ENCODE assay signal across 9 cellular contexts in genomic region chr1:40391688-40392145, GRCh38. TPM values are rescaled to one million over a fixed set of nuclear protein-coding genes. Genes with fewer than 3 reads are reported as not detected.
A peak's percentile ranks its signal among the peaks of the same experiment; 100 is the strongest.
DNase-seq lines count a peak whose midpoint lies in the region; ATAC-seq, FAIRE-seq and TF ChIP-seq lines count a peak whose summit lies in the region.
"Had no signal": no experiment of that assay in that cellular context is flagged by ENCODE, and none has a peak within 500 bp of the region (broad histone marks: within the 10 kb centered on the region; RNA-seq: fewer than 3 reads in every experiment).

No MANE protein-coding gene starts in this region.

- TF ChIP-seq CTCF in pancreas (IDR thresholded peaks at IDR 0.05) = no peak

- peaks cover 79% of the 10 kb centered on the region for H3K4me1 Mint-ChIP-seq in activated T-helper 2 cell treated with anti-CD3 and anti-CD28 coated beads, Interferon-gamma antibody, Interleukin-2, Interleukin-4, amounts not matched to agents 10 μg/mL and 5 μg/mL and 100 μg/mL, durations not matched to agents 14 hours and 24 hours and 36 hours (ENCODE audit: low read depth)

- H3K4me3 Mint-ChIP-seq in activated T-helper 2 cell treated with anti-CD3 and anti-CD28 coated beads, Interferon-gamma antibody, Interleukin-2, Interleukin-4, amounts not matched to agents 10 μg/mL and 5 μg/mL and 100 μg/mL, durations not matched to agents 14 hours and 24 hours and 36 hours (ENCODE audit: low read depth) = no peak overlapping the region

- 97 to 100% methylated on average over 1 of the region's 1 CpG for whole genome bisulfite sequencing in pancreas, 2 donors

- no peak overlapping the region for H3K4me3 ChIP-seq in pancreas
- H3K4me3 ChIP-seq: MG63 had no signal

- H3K4me1 ChIP-seq in pancreas = peaks cover 31 to 51% (median 40%) of the 10 kb centered on the region in 3 donors

- peaks cover 65% of the 10 kb centered on the region for H3K36me3 Mint-ChIP-seq in activated T-helper 2 cell treated with anti-CD3 and anti-CD28 coated beads, Interferon-gamma antibody, Interleukin-2, Interleukin-4, amounts not matched to agents 10 μg/mL and 5 μg/mL and 100 μg/mL, durations not matched to agents 14 hours and 24 hours and 36 hours (ENCODE audit: low read depth)

- H3K9me3 ChIP-seq in pancreas = no peaks in the 10 kb centered on the region
- H3K9me3 ChIP-seq: MG63 had no signal

- H3K36me3 ChIP-seq in pancreas = no peaks in the 10 kb centered on the region

- no peak for FAIRE-seq in pancreas (lab: Jason Lieb, UNC)

- H3K27me3 ChIP-seq in pancreas = no peaks in the 10 kb centered on the region
- H3K27me3 ChIP-seq: MG63 had no signal

- H3K27ac ChIP-seq in pancreas = no peak overlapping the region

- H3K27ac Mint-ChIP-seq in activated T-helper 2 cell treated with anti-CD3 and anti-CD28 coated beads, Interferon-gamma antibody, Interleukin-2, Interleukin-4, amounts not matched to agents 10 μg/mL and 5 μg/mL and 100 μg/mL, durations not matched to agents 14 hours and 24 hours and 36 hours = peak overlapping the region; percentile 64

- peak; percentile 51 for ATAC-seq in GM18867 (IDR thresholded peaks at IDR 0.05; ENCODE audit: unreplicated experiment)
- peak; percentile 48 for ATAC-seq in HG03159 (IDR thresholded peaks at IDR 0.05; ENCODE audit: unreplicated experiment)
- peak; percentile 19 to 74 (median 48) for ATAC-seq in pancreas

- no peaks in the 10 kb centered on the region for H3K9me3 Mint-ChIP-seq in activated T-helper 2 cell treated with anti-CD3 and anti-CD28 coated beads, Interferon-gamma antibody, Interleukin-2, Interleukin-4, amounts not matched to agents 10 μg/mL and 5 μg/mL and 100 μg/mL, durations not matched to agents 14 hours and 24 hours and 36 hours

- DNase-seq in activated T-helper 2 cell treated with anti-CD3 and anti-CD28 coated beads, Interferon-gamma antibody, Interleukin-2, Interleukin-4, amounts not matched to agents 10 μg/mL and 5 μg/mL and 100 μg/mL, durations not matched to agents 14 hours and 24 hours and 36 hours (ENCODE audit: low spot score) = no peak
- DNase-seq in pancreas (no peak), posterior vena cava (ENCODE audit: low spot score) (no peak), cerebellum (ENCODE audit: low spot score) (no peak), NCI-H526 (lab: John Stamatoyannopoulos, UW) (no peak)
- DNase-seq: activated effector memory CD4-positive, alpha-beta T cell treated with Interleukin-2 at 50 U/mL for 16 hours had no signal

- intact Hi-C loops in activated T-helper 2 cell treated with anti-CD3 and anti-CD28 coated beads, Interferon-gamma antibody, Interleukin-2, Interleukin-4, amounts not matched to agents 10 μg/mL and 5 μg/mL and 100 μg/mL, durations not matched to agents 14 hours and 24 hours and 36 hours (cut with micrococcal nuclease) = no loop called here
- intact Hi-C loops in pancreas (cut with DNase I) = no loop called here
- intact Hi-C loops in posterior vena cava (cut with DNase I) = no loop called here

- H3K27me3 Mint-ChIP-seq in activated T-helper 2 cell treated with anti-CD3 and anti-CD28 coated beads, Interferon-gamma antibody, Interleukin-2, Interleukin-4, amounts not matched to agents 10 μg/mL and 5 μg/mL and 100 μg/mL, durations not matched to agents 14 hours and 24 hours and 36 hours (ENCODE audit: low read depth) = no peaks in the 10 kb centered on the region

RNA-seq across cellular contexts. Expression of gene SMAP2, which starts 18.2 kb away (rescaled TPM):
- total RNA-seq in activated T-helper 2 cell treated with anti-CD3 and anti-CD28 coated beads, Interferon-gamma antibody, Interleukin-2, Interleukin-4, amounts not matched to agents 10 μg/mL and 5 μg/mL and 100 μg/mL, durations not matched to agents 14 hours and 24 hours and 36 hours = 185 and 186 TPM in 2 replicates
- total RNA-seq in pancreas (10 to 100 TPM in 3 of 6 donors, 1 to 10 TPM in 3; 7.2 to 26.1 (median 12.3) TPM), posterior vena cava (10 to 100 TPM; 26.0 to 44.8 TPM), cerebellum (24.8 TPM)
- 10 to 100 TPM in 1 of 2 donors, 1 to 10 TPM in 1; 9.6 to 19.0 TPM for polyA plus RNA-seq in pancreas

RNA-seq across cellular contexts. Expression of gene ZFP69B, which starts 58.6 kb away (rescaled TPM):
- total RNA-seq in activated T-helper 2 cell treated with anti-CD3 and anti-CD28 coated beads, Interferon-gamma antibody, Interleukin-2, Interleukin-4, amounts not matched to agents 10 μg/mL and 5 μg/mL and 100 μg/mL, durations not matched to agents 14 hours and 24 hours and 36 hours = 4.7 and 5.4 TPM in 2 replicates
- 1 to 10 TPM; 1.0 to 2.4 (median 2.1) TPM for total RNA-seq in pancreas
- polyA plus RNA-seq in pancreas = under 1 TPM; 0.85 to 0.95 TPM
- 1 to 10 TPM; 1.6 to 2.6 TPM for total RNA-seq in posterior vena cava
- total RNA-seq in cerebellum = 16.3 TPM
